ENCODE assay signal across 1 cellular context in the genomic region with DNA sequence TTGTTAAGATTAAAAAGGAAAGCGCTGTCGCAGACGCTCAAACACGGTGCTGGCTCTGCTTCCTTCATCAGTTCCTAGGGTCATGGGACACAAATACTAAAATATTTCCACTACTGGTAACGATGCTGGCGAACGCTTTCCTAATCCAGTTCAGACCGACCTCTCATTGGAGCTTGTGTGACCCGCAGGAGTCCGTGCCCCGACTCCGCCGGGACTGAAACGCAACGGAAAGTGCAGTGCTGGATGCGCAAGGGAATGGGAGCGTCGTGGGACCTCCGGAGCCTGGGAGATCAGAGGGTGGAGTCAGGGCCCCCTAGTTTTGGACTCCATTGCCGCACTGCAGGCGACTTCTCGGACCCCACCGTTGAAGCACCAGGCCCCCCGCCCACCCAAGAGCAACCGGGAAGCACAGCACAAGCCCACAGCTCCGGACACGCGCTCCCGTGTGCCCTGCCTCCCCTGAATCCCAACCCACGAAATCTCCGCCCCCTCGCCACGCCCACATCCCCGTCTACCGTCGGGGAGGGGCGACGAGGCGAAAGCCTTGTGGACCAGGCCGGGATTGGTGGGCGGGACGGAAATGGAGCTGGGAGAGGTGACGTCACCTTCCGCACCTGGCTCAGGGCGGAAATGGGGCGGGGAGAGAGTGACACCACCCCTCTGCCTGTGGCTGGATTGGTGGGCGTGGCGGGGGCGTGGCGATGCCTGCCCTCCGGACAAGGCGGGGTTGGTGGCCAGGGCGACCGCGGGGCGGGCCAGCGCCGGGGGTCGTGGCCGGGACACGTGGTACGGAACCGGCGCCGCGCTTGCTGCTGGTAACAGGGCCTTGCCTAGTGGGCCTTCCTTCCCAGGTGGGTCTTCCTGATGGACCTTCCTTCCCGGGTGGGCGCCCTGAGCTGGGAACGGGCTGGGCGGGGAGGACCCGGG.
A peak's percentile ranks its signal among the peaks of the same experiment; 100 is the strongest.
TF ChIP-seq lines count a peak whose summit lies in the region.

A gene (plus strand): TSS at position 783 of the 927 bp plus-strand sequence. CDS start 3,611 bp downstream, outside the sequence.

TF ChIP-seq in HepG2, 621 proteins besides CTCF, POLR2A, EP300 and RAD21 (continued from another document and continues in another):
- TF ChIP-seq, protein P1, sequence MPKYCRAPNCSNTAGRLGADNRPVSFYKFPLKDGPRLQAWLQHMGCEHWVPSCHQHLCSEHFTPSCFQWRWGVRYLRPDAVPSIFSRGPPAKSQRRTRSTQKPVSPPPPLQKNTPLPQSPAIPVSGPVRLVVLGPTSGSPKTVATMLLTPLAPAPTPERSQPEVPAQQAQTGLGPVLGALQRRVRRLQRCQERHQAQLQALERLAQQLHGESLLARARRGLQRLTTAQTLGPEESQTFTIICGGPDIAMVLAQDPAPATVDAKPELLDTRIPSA (CRISPR knock-in tag; IDR thresholded peaks at IDR 0.05; ENCODE audit: borderline replicate concordance): no peak
- TF ChIP-seq, protein P2, sequence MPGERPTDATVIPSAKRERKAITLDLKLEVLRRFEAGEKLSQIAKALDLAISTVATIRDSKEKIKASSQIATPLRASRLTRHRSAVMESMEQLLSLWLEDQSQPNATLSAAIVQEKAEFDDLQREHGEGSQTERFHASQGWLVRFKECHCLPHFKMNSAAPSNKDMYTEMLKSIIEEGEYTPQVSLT (CRISPR knock-in tag; IDR thresholded peaks at IDR 0.05; ENCODE audit: borderline replicate concordance, low read depth): no peak
- TF ChIP-seq ARID2 (CRISPR knock-in tag; IDR thresholded peaks at IDR 0.05; ENCODE audit: borderline replicate concordance) (no peak), FOXO1 (CRISPR knock-in tag; IDR thresholded peaks at IDR 0.05) (no peak), KMT2B (CRISPR knock-in tag; IDR thresholded peaks at IDR 0.05) (0 out of 2 replicates have a peak, but pooled peaks have one; percentile 57), MAFG (CRISPR knock-in tag; IDR thresholded peaks at IDR 0.05) (no peak), JUNB (CRISPR knock-in tag; IDR thresholded peaks at IDR 0.05; ENCODE audit: borderline replicate concordance) (no peak), KLF6 (CRISPR knock-in tag; IDR thresholded peaks at IDR 0.05) (no peak), RAD51 (IDR thresholded peaks at IDR 0.05; ENCODE audit: borderline replicate concordance) (peak; percentile 64), PCBP2 (optimal IDR thresholded peaks at IDR 0.05; ENCODE audit: low read depth, low read length, poor library complexity, severe bottlenecking) (no peak), ZNF136 (CRISPR knock-in tag; IDR thresholded peaks at IDR 0.05; ENCODE audit: low read depth) (no peak), PTBP1 (IDR thresholded peaks at IDR 0.05; ENCODE audit: low read depth, low read length, poor library complexity, severe bottlenecking) (no peak), TOE1 (CRISPR knock-in tag; IDR thresholded peaks at IDR 0.05) (no peak), HMG20B (CRISPR knock-in tag; conservative IDR thresholded peaks at IDR 0.05) (no peak), XRCC5 (optimal IDR thresholded peaks at IDR 0.05; ENCODE audit: low read length) (peak; percentile 76), PHF5A (CRISPR knock-in tag; IDR thresholded peaks at IDR 0.05; ENCODE audit: low read depth, unreplicated experiment) (no peak), RFX1 (IDR thresholded peaks at IDR 0.05) (peak; percentile 86; the same call in 1 of the 2 replicates), MAF1 (CRISPR knock-in tag; IDR thresholded peaks at IDR 0.05; ENCODE audit: borderline replicate concordance) (no peak; the same call in 1 of the 2 replicates), REPIN1 (CRISPR knock-in tag; IDR thresholded peaks at IDR 0.05; ENCODE audit: borderline replicate concordance, low read depth) (peak; percentile 18), ZNF20 (CRISPR knock-in tag; IDR thresholded peaks at IDR 0.05) (no peak), GATAD1 (CRISPR knock-in tag; IDR thresholded peaks at IDR 0.05) (peak; percentile 60; the same call in 1 of the 2 replicates), ZNF75D (CRISPR knock-in tag; IDR thresholded peaks at IDR 0.05; ENCODE audit: borderline replicate concordance) (no peak), NFE2L2 (IDR thresholded peaks at IDR 0.05; ENCODE audit: low read length) (no peak), ZSCAN20 (CRISPR knock-in tag; IDR thresholded peaks at IDR 0.05; ENCODE audit: borderline replicate concordance) (no peak), CENPX (CRISPR knock-in tag; IDR thresholded peaks at IDR 0.05) (no peak), ZNF274 (CRISPR knock-in tag; IDR thresholded peaks at IDR 0.05) (peak; percentile 56; the same call in 1 of the 2 replicates), ZC3H13 (CRISPR knock-in tag; IDR thresholded peaks at IDR 0.05) (no peak), CBX1 (IDR thresholded peaks at IDR 0.05; ENCODE audit: low read depth) (no peak)
- TF ChIP-seq, protein P3, sequence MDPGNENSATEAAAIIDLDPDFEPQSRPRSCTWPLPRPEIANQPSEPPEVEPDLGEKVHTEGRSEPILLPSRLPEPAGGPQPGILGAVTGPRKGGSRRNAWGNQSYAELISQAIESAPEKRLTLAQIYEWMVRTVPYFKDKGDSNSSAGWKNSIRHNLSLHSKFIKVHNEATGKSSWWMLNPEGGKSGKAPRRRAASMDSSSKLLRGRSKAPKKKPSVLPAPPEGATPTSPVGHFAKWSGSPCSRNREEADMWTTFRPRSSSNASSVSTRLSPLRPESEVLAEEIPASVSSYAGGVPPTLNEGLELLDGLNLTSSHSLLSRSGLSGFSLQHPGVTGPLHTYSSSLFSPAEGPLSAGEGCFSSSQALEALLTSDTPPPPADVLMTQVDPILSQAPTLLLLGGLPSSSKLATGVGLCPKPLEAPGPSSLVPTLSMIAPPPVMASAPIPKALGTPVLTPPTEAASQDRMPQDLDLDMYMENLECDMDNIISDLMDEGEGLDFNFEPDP (CRISPR knock-in tag; conservative IDR thresholded peaks at IDR 0.05): no peak
- TF ChIP-seq, protein P4, sequence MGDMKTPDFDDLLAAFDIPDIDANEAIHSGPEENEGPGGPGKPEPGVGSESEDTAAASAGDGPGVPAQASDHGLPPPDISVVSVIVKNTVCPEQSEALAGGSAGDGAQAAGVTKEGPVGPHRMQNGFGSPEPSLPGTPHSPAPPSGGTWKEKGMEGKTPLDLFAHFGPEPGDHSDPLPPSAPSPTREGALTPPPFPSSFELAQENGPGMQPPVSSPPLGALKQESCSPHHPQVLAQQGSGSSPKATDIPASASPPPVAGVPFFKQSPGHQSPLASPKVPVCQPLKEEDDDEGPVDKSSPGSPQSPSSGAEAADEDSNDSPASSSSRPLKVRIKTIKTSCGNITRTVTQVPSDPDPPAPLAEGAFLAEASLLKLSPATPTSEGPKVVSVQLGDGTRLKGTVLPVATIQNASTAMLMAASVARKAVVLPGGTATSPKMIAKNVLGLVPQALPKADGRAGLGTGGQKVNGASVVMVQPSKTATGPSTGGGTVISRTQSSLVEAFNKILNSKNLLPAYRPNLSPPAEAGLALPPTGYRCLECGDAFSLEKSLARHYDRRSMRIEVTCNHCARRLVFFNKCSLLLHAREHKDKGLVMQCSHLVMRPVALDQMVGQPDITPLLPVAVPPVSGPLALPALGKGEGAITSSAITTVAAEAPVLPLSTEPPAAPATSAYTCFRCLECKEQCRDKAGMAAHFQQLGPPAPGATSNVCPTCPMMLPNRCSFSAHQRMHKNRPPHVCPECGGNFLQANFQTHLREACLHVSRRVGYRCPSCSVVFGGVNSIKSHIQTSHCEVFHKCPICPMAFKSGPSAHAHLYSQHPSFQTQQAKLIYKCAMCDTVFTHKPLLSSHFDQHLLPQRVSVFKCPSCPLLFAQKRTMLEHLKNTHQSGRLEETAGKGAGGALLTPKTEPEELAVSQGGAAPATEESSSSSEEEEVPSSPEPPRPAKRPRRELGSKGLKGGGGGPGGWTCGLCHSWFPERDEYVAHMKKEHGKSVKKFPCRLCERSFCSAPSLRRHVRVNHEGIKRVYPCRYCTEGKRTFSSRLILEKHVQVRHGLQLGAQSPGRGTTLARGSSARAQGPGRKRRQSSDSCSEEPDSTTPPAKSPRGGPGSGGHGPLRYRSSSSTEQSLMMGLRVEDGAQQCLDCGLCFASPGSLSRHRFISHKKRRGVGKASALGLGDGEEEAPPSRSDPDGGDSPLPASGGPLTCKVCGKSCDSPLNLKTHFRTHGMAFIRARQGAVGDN (CRISPR knock-in tag; IDR thresholded peaks at IDR 0.05): peak; percentile 93
- TF ChIP-seq, protein P5, sequence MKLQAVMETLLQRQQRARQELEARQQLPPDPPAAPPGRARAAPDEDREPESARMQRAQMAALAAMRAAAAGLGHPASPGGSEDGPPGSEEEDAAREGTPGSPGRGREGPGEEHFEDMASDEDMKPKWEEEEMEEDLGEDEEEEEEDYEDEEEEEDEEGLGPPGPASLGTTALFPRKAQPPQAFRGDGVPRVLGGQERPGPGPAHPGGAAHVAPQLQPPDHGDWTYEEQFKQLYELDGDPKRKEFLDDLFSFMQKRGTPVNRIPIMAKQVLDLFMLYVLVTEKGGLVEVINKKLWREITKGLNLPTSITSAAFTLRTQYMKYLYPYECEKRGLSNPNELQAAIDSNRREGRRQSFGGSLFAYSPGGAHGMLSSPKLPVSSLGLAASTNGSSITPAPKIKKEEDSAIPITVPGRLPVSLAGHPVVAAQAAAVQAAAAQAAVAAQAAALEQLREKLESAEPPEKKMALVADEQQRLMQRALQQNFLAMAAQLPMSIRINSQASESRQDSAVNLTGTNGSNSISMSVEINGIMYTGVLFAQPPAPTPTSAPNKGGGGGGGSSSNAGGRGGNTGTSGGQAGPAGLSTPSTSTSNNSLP (IDR thresholded peaks at IDR 0.05; ENCODE audit: low read depth, low read length): no peak
- TF ChIP-seq, protein P6, sequence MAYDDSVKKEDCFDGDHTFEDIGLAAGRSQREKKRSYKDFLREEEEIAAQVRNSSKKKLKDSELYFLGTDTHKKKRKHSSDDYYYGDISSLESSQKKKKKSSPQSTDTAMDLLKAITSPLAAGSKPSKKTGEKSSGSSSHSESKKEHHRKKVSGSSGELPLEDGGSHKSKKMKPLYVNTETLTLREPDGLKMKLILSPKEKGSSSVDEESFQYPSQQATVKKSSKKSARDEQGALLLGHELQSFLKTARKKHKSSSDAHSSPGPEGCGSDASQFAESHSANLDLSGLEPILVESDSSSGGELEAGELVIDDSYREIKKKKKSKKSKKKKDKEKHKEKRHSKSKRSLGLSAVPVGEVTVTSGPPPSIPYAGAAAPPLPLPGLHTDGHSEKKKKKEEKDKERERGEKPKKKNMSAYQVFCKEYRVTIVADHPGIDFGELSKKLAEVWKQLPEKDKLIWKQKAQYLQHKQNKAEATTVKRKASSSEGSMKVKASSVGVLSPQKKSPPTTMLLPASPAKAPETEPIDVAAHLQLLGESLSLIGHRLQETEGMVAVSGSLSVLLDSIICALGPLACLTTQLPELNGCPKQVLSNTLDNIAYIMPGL (CRISPR knock-in tag; IDR thresholded peaks at IDR 0.05; ENCODE audit: borderline replicate concordance in 1 of 2, low read depth in 1 of 2): peak in 1 of 2 experiments; percentile 42; a peak in 3 of 4 replicates
- TF ChIP-seq, protein P7, sequence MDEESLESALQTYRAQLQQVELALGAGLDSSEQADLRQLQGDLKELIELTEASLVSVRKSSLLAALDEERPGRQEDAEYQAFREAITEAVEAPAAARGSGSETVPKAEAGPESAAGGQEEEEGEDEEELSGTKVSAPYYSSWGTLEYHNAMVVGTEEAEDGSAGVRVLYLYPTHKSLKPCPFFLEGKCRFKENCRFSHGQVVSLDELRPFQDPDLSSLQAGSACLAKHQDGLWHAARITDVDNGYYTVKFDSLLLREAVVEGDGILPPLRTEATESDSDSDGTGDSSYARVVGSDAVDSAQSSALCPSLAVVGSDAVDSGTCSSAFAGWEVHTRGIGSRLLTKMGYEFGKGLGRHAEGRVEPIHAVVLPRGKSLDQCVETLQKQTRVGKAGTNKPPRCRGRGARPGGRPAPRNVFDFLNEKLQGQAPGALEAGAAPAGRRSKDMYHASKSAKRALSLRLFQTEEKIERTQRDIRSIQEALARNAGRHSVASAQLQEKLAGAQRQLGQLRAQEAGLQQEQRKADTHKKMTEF (CRISPR knock-in tag; IDR thresholded peaks at IDR 0.05): peak; percentile 80
- TF ChIP-seq, protein P8, sequence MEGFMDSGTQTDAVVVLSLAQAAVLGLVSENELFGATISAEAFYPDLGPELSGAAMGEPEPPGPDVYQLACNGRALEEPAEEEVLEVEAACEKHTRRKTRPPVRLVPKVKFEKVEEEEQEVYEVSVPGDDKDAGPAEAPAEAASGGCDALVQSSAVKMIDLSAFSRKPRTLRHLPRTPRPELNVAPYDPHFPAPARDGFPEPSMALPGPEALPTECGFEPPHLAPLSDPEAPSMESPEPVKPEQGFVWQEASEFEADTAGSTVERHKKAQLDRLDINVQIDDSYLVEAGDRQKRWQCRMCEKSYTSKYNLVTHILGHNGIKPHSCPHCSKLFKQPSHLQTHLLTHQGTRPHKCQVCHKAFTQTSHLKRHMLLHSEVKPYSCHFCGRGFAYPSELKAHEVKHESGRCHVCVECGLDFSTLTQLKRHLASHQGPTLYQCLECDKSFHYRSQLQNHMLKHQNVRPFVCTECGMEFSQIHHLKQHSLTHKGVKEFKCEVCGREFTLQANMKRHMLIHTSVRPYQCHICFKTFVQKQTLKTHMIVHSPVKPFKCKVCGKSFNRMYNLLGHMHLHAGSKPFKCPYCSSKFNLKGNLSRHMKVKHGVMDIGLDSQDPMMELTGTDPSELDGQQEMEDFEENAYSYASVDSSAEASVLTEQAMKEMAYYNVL (CRISPR knock-in tag; IDR thresholded peaks at IDR 0.05; ENCODE audit: borderline replicate concordance): no peak; the same call in 1 of the 2 replicates
- TF ChIP-seq, protein P9, sequence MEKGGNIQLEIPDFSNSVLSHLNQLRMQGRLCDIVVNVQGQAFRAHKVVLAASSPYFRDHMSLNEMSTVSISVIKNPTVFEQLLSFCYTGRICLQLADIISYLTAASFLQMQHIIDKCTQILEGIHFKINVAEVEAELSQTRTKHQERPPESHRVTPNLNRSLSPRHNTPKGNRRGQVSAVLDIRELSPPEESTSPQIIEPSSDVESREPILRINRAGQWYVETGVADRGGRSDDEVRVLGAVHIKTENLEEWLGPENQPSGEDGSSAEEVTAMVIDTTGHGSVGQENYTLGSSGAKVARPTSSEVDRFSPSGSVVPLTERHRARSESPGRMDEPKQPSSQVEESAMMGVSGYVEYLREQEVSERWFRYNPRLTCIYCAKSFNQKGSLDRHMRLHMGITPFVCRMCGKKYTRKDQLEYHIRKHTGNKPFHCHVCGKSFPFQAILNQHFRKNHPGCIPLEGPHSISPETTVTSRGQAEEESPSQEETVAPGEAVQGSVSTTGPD (CRISPR knock-in tag; IDR thresholded peaks at IDR 0.05): no peak
- TF ChIP-seq, protein P10, sequence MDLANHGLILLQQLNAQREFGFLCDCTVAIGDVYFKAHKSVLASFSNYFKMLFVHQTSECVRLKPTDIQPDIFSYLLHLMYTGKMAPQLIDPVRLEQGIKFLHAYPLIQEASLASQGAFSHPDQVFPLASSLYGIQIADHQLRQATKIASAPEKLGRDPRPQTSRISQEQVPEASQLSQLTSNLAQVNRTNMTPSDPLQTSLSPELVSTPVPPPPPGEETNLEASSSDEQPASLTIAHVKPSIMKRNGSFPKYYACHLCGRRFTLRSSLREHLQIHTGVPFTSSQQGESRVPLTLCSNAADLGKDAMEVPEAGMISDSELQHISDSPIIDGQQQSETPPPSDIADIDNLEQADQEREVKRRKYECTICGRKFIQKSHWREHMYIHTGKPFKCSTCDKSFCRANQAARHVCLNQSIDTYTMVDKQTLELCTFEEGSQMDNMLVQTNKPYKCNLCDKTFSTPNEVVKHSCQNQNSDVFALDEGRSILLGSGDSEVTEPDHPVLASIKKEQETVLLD (CRISPR knock-in tag; IDR thresholded peaks at IDR 0.05; ENCODE audit: low read depth): peak; percentile 10; the same call in 1 of the 2 replicates
- TF ChIP-seq, protein P11, sequence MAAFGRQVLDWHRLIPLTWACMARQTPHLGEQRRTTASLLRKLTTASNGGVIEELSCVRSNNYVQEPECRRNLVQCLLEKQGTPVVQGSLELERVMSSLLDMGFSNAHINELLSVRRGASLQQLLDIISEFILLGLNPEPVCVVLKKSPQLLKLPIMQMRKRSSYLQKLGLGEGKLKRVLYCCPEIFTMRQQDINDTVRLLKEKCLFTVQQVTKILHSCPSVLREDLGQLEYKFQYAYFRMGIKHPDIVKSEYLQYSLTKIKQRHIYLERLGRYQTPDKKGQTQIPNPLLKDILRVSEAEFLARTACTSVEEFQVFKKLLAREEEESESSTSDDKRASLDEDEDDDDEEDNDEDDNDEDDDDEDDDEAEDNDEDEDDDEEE (CRISPR knock-in tag; IDR thresholded peaks at IDR 0.05): no peak
